7 cellular contexts compared by ENCODE assay signal in genomic region chr13:33284916-33285315, GRCh38. TPM values are rescaled to one million over a fixed set of nuclear protein-coding genes. Genes with fewer than 3 reads are reported as not detected.
DNase-seq lines count a peak whose midpoint lies in the region; ATAC-seq lines count a peak whose summit lies in the region.

No MANE protein-coding gene starts in this region.

- ATAC-seq in GM19372 (IDR thresholded peaks at IDR 0.05; ENCODE audit: low read depth, unreplicated experiment) (peak; percentile 28), HG03521 (IDR thresholded peaks at IDR 0.05; ENCODE audit: unreplicated experiment) (peak; percentile 17), aorta (ENCODE audit: low FRiP score) (peak; percentile 33)

- H3K4ac ChIP-seq in mesendoderm (ENCODE audit: low read depth, low read length): no peak overlapping the region

- no peaks in the 10 kb centered on the region for H3K27me3 ChIP-seq in mesendoderm (ENCODE audit: insufficient read depth, low read length, poor library complexity)
- no peaks in the 10 kb centered on the region for H3K27me3 ChIP-seq in aorta (ENCODE audit: control insufficient read depth in 1 of 2, insufficient read depth in 2 of 2, low read length in 1 of 2)

- H2BK120ac ChIP-seq in mesendoderm (ENCODE audit: low read depth, low read length): no peak overlapping the region

- DNase-seq in mesendoderm (no peak), aorta (no peak), cerebellar nuclear complex (lab: John Stamatoyannopoulos, UW) (no peak), Kasumi-1 (lab: John Stamatoyannopoulos, UW) (no peak)

- H3K9me3 Mint-ChIP-seq in dendritic cell treated with granulocyte-macrophage colony-stimulating factor and Interleukin-4, amounts not matched to agents 40 ng/mL and 50 ng/mL, for 4 days: no peaks in the 10 kb centered on the region

- H3K4me1 ChIP-seq in mesendoderm (ENCODE audit: control insufficient read depth, low read depth, low read length) (peaks cover 2% of the 10 kb centered on the region), aorta (ENCODE audit: control insufficient read depth in 1 of 2, insufficient read depth in 2 of 2, low read length in 2 of 2) (peaks cover 3% of the 10 kb centered on the region in 2 donors)

- H3K27ac ChIP-seq in mesendoderm (ENCODE audit: low read depth, low read length) (no peak overlapping the region), aorta (ENCODE audit: low read depth in 1 of 2, low read length in 2 of 2) (peak overlapping the region; percentile 94 to 100)

- no peaks in the 10 kb centered on the region for H3K79me2 ChIP-seq in mesendoderm (ENCODE audit: control insufficient read depth, insufficient read depth, low read length)

- intact Hi-C loops in dendritic cell treated with granulocyte-macrophage colony-stimulating factor and Interleukin-4, amounts not matched to agents 40 ng/mL and 50 ng/mL, for 4 days (cut with micrococcal nuclease): no loop called here
- intact Hi-C loops in aorta (cut with DNase I): loop anchor here (1.0 to 10.0 kb wide), 7 partner anchors 37 to 258 kb away; no protein-coding TSS in a partner anchor

- peak overlapping the region; percentile 50 for H3K9ac ChIP-seq in mesendoderm (ENCODE audit: low read length)

- H3K4me3 Mint-ChIP-seq in dendritic cell treated with granulocyte-macrophage colony-stimulating factor and Interleukin-4, amounts not matched to agents 40 ng/mL and 50 ng/mL, for 4 days: peak overlapping the region; percentile 92

- H3K4me3 ChIP-seq in mesendoderm (ENCODE audit: low read length) (peak overlapping the region; percentile 13), aorta (ENCODE audit: low read length in 2 of 2) (peak overlapping the region; percentile 85 to 100)

- H2BK15ac ChIP-seq in mesendoderm (replicated peaks; ENCODE audit: low read depth): no peak overlapping the region

- no peak overlapping the region for H4K8ac ChIP-seq in mesendoderm (ENCODE audit: low read depth, low read length)

- peaks cover 9% of the 10 kb centered on the region for H3K36me3 Mint-ChIP-seq in dendritic cell treated with granulocyte-macrophage colony-stimulating factor and Interleukin-4, amounts not matched to agents 40 ng/mL and 50 ng/mL, for 4 days (ENCODE audit: low read depth)

- H3K4me2 ChIP-seq in mesendoderm (ENCODE audit: low read length): peak overlapping the region; percentile 63

- peak overlapping the region; percentile 92 for H3K56ac ChIP-seq in mesendoderm (ENCODE audit: low read length)

- H3K18ac ChIP-seq in mesendoderm (ENCODE audit: low read length): no peak overlapping the region

- no peak overlapping the region for H2AK5ac ChIP-seq in mesendoderm (ENCODE audit: low read length)

- H3K23ac ChIP-seq in mesendoderm (ENCODE audit: low read length): no peak overlapping the region

- no peak overlapping the region for H4K5ac ChIP-seq in mesendoderm (ENCODE audit: low read length)

- no CpG with 5 or more reads among the region's 6 CpGs for WGBS in mesendoderm (ENCODE audit: extremely low coverage, insufficient coverage, low lambda C conversion rate)
- WGBS in aorta, 2 donors: 1 to 2% methylated on average over 6 of the region's 6 CpGs

- peaks cover 22% of the 10 kb centered on the region for H3K4me1 Mint-ChIP-seq in dendritic cell treated with granulocyte-macrophage colony-stimulating factor and Interleukin-4, amounts not matched to agents 40 ng/mL and 50 ng/mL, for 4 days (ENCODE audit: low read depth)

- H3K36me3 ChIP-seq in mesendoderm (ENCODE audit: control insufficient read depth, insufficient read depth, low read length) (no peaks in the 10 kb centered on the region), aorta (ENCODE audit: control insufficient read depth in 1 of 2, insufficient read depth in 2 of 2, low read length in 1 of 2) (no peaks in the 10 kb centered on the region)

- no peaks in the 10 kb centered on the region for H3K9me3 ChIP-seq in aorta (ENCODE audit: control insufficient read depth, low read length)

- peaks cover 1% of the 10 kb centered on the region for H3K79me1 ChIP-seq in mesendoderm (ENCODE audit: low read length)

- H3K27ac Mint-ChIP-seq in dendritic cell treated with granulocyte-macrophage colony-stimulating factor and Interleukin-4, amounts not matched to agents 40 ng/mL and 50 ng/mL, for 4 days: peak overlapping the region; percentile 86

- H2BK5ac ChIP-seq in mesendoderm (ENCODE audit: low read length): no peak overlapping the region

- no peaks in the 10 kb centered on the region for H3K27me3 Mint-ChIP-seq in dendritic cell treated with granulocyte-macrophage colony-stimulating factor and Interleukin-4, amounts not matched to agents 40 ng/mL and 50 ng/mL, for 4 days

RNA-seq across cellular contexts. Expression of gene STARD13, which starts 0.6 kb away (rescaled TPM):
- polyA plus RNA-seq in mesendoderm (2013, experiment 1 of 2): 1.7 TPM
- 2.0 TPM for polyA plus RNA-seq in mesendoderm (2013, experiment 2 of 2)
- total RNA-seq in aorta: 10 to 100 TPM; 62.4 to 85.5 TPM
- 10 to 100 TPM; 15.0 to 17.2 TPM for polyA plus RNA-seq in aorta
